8 cellular contexts compared by ENCODE assay signal in genomic region chr4:155953151-155954117, GRCh38. TPM values are rescaled to one million over a fixed set of nuclear protein-coding genes. Genes with fewer than 3 reads are reported as not detected.
DNase-seq lines count a peak whose midpoint lies in the region; ATAC-seq and TF ChIP-seq lines count a peak whose summit lies in the region.

Gene CTSO, minus strand, starts transcription at chr4:155953866. Its CDS starts 19 bp downstream, at chr4:155953847.

- no peaks in the 10 kb centered on the region for H3K36me3 ChIP-seq in BJ (ENCODE audit: control insufficient read depth, insufficient read depth, low read length)

- TF ChIP-seq POLR2A in GM19099 (IDR thresholded peaks at IDR 0.05; ENCODE audit: extremely low read depth, insufficient read length, low read depth), result peak; percentile 92

- peaks cover 17% of the 10 kb centered on the region for H3K4me1 Mint-ChIP-seq in activated CD8-positive, alpha-beta T cell treated with anti-CD3 and anti-CD28 coated beads, Interleukin-2, amount 10 ng/mL, durations not matched to agents 7 days and 5 days (ENCODE audit: low read depth)

- H3K27me3 Mint-ChIP-seq in activated CD8-positive, alpha-beta T cell treated with anti-CD3 and anti-CD28 coated beads, Interleukin-2, amount 10 ng/mL, durations not matched to agents 7 days and 5 days (ENCODE audit: low read depth), result peaks cover 4% of the 10 kb centered on the region

- peak; percentile 54 for TF ChIP-seq CTCF in BJ (IDR thresholded peaks at IDR 0.05; ENCODE audit: insufficient read depth, low read depth, low read length)

- CTCF ChIA-PET in BJ (lab: Yijun Ruan, JAX), result interaction anchor here (0.6 to 4.0 kb wide), 28 partner anchors 9 to 1296 kb away, joined by 3 to 47 read pairs (median 4); no protein-coding TSS in a partner anchor
- CTCF ChIA-PET in activated CD8-positive, alpha-beta T cell treated with anti-CD3 and anti-CD28 coated beads, Interleukin-2, amount 10 ng/mL, durations not matched to agents 7 days and 5 days (lab: Charles Lee), result interaction anchor here (0.6 to 4.0 kb wide), 19 partner anchors 10 to 1423 kb away, joined by 3 to 47 read pairs (median 3); no protein-coding TSS in a partner anchor

- ATAC-seq in HG03439 (IDR thresholded peaks at IDR 0.05; ENCODE audit: unreplicated experiment), result peak; percentile 98
- ATAC-seq in activated CD8-positive, alpha-beta T cell treated with anti-CD3 and anti-CD28 coated beads, Interleukin-2, amount 10 ng/mL, durations not matched to agents 7 days and 5 days, result peak; percentile 96

- no peaks in the 10 kb centered on the region for H3K9me3 Mint-ChIP-seq in activated CD8-positive, alpha-beta T cell treated with anti-CD3 and anti-CD28 coated beads, Interleukin-2, amount 10 ng/mL, durations not matched to agents 7 days and 5 days (ENCODE audit: insufficient read depth)

- peak within 1 kb of the TSS; percentile 64 for H3K4me3 ChIP-seq in BJ (ENCODE audit: low read depth, low read length)

- H3K4me3 Mint-ChIP-seq in activated CD8-positive, alpha-beta T cell treated with anti-CD3 and anti-CD28 coated beads, Interleukin-2, amount 10 ng/mL, durations not matched to agents 7 days and 5 days, result peak within 1 kb of the TSS; percentile 96

- POLR2A ChIA-PET in BJ (lab: Charles Lee), result interaction anchor here (0.6 kb wide), 1 partner anchor 536 kb away, joined by 3 read pairs; no protein-coding TSS in a partner anchor
- POLR2A ChIA-PET in activated CD8-positive, alpha-beta T cell treated with anti-CD3 and anti-CD28 coated beads, Interleukin-2, amount 10 ng/mL, durations not matched to agents 7 days and 5 days (lab: Charles Lee), result interaction anchor here (0.6 to 1.6 kb wide), 7 partner anchors 9 to 144 kb away, joined by 3 to 8 read pairs (median 4); no protein-coding TSS in a partner anchor

- DNase-seq in BJ (ENCODE audit: low read depth) (no peak), NCI-H69 (lab: John Stamatoyannopoulos, UW) (peak; percentile 51), medulla oblongata (ENCODE audit: extremely low spot score) (peak; percentile 92)
- DNase-seq in activated CD8-positive, alpha-beta T cell treated with anti-CD3 and anti-CD28 coated beads, Interleukin-2, amount 10 ng/mL, durations not matched to agents 7 days and 5 days, result peak; percentile 82
- peak; percentile 50 for DNase-seq in effector CD8-positive, alpha-beta T cell (lab: John Stamatoyannopoulos, UW)
- DNase-seq in stimulated activated CD8-positive, alpha-beta memory T cell treated with anti-CD3 and anti-CD28 coated beads, Interleukin-12 subunit alpha, Interleukin-12 subunit beta, amount 100 ng/mL, for 1 hour (ENCODE audit: low read depth), result peak; percentile 38

- no peaks in the 10 kb centered on the region for H3K27me3 ChIP-seq in BJ (ENCODE audit: control insufficient read depth, insufficient read depth, low read length)

- no peaks in the 10 kb centered on the region for H3K36me3 Mint-ChIP-seq in activated CD8-positive, alpha-beta T cell treated with anti-CD3 and anti-CD28 coated beads, Interleukin-2, amount 10 ng/mL, durations not matched to agents 7 days and 5 days (ENCODE audit: low read depth)

- peak within 1 kb of the TSS; percentile 99 for H3K27ac Mint-ChIP-seq in activated CD8-positive, alpha-beta T cell treated with anti-CD3 and anti-CD28 coated beads, Interleukin-2, amount 10 ng/mL, durations not matched to agents 7 days and 5 days

RNA-seq across cellular contexts. Expression of gene CTSO, which starts in this region (rescaled TPM):
- polyA plus RNA-seq in BJ (2011; rRNA removed), result 7.8 and 14.1 TPM in 2 replicates
- 2.3 and 2.6 TPM in 2 replicates for polyA minus RNA-seq in BJ (2011; rRNA and poly(A)+ RNA removed)
- 1 to 10 TPM; 2.3 to 2.4 TPM for total RNA-seq in activated CD8-positive, alpha-beta T cell treated with anti-CD3 and anti-CD28 coated beads, Interleukin-2, amount 10 ng/mL, durations not matched to agents 7 days and 5 days
